ENCODE assay signal across 1 cellular context in the genomic region with DNA sequence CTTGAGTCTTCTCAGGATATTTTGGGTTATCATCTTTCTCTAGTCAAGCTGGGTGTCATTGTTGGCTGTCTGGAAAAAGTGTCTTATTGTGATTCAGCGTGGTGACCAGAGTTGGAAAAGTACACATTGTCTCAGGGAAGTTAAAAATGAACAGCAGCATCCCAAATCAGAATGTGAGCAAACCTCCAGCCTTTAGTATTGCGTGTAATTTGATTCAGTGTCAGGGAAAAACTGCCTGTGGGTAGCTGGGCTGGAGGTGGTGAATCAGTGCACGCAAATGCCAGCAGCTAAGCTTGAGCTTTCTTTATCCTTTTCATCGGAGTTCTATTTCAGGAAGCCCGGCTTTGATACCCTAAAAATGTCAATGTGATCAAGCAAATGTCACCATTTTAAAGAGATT.
TF ChIP-seq lines count a peak whose summit lies in the region.

No MANE protein-coding gene starts in this region.

TF ChIP-seq in GM23338, 12 proteins besides CTCF, POLR2A, EP300 and RAD21 (continued from another document):
- no peak for TF ChIP-seq EZH2 (IDR thresholded peaks at IDR 0.05; ENCODE audit: low read depth, unreplicated experiment)
- no peak for TF ChIP-seq EZH2phosphoT487 (IDR thresholded peaks at IDR 0.05; ENCODE audit: unreplicated experiment)
- no peak for TF ChIP-seq REST (IDR thresholded peaks at IDR 0.05; ENCODE audit: unreplicated experiment)
- TF ChIP-seq POLR2AphosphoS5 (IDR thresholded peaks at IDR 0.05; ENCODE audit: low read depth), result no peak
TF ChIP-seq in GM23338: peak in this region for 0.
